15 cellular contexts compared by ENCODE assay signal in genomic region chr14:72883963-72884362, GRCh38. TPM values are rescaled to one million over a fixed set of nuclear protein-coding genes. Genes with fewer than 3 reads are reported as not detected.
A peak's percentile ranks its signal among the peaks of the same experiment; 100 is the strongest.
DNase-seq lines count a peak whose midpoint lies in the region; ATAC-seq lines count a peak whose summit lies in the region.
"Had no signal": no experiment of that assay in that cellular context is flagged by ENCODE, and none has a peak within 500 bp of the region (broad histone marks: within the 10 kb centered on the region; RNA-seq: fewer than 3 reads in every experiment).

No MANE protein-coding gene starts in this region.

- CTCF ChIA-PET in activated naive CD4-positive, alpha-beta T cell treated with anti-CD3 and anti-CD28 coated beads, Interleukin-2, amount 10 ng/mL, durations not matched to agents 7 days and 5 days (lab: Charles Lee): no interaction called here

- no peak overlapping the region for H3K27ac Mint-ChIP-seq in activated naive CD4-positive, alpha-beta T cell treated with anti-CD3 and anti-CD28 coated beads, Interleukin-2, amount 10 ng/mL, durations not matched to agents 7 days and 5 days
- H3K27ac Mint-ChIP-seq in stimulated activated naive B cell treated with anti-CD40 and anti-IgM and Interleukin-4, amounts not matched to agents 10 μg/mL and 1 μg/mL and 100 μg/mL, for 72 hours: no peak overlapping the region

- WGBS in aorta, 2 donors: 80 to 89% methylated on average over 4 of the region's 4 CpGs

- intact Hi-C loops in aorta (cut with DNase I): no loop called here

- ATAC-seq in stimulated activated naive B cell treated with anti-CD40 and anti-IgM and Interleukin-4, amounts not matched to agents 10 μg/mL and 1 μg/mL and 100 μg/mL, for 72 hours (replicated peaks): peak; percentile 79 to 83
- no peak for ATAC-seq in aorta (ENCODE audit: low FRiP score)

- H3K4me3 Mint-ChIP-seq in activated naive CD4-positive, alpha-beta T cell treated with anti-CD3 and anti-CD28 coated beads, Interleukin-2, amount 10 ng/mL, durations not matched to agents 7 days and 5 days: no peak overlapping the region
- no peak overlapping the region for H3K4me3 Mint-ChIP-seq in stimulated activated naive B cell treated with anti-CD40 and anti-IgM and Interleukin-4, amounts not matched to agents 10 μg/mL and 1 μg/mL and 100 μg/mL, for 72 hours

- peaks cover 62% of the 10 kb centered on the region for H3K27me3 Mint-ChIP-seq in activated naive CD4-positive, alpha-beta T cell treated with anti-CD3 and anti-CD28 coated beads, Interleukin-2, amount 10 ng/mL, durations not matched to agents 7 days and 5 days
- no peaks in the 10 kb centered on the region for H3K27me3 Mint-ChIP-seq in stimulated activated naive B cell treated with anti-CD40 and anti-IgM and Interleukin-4, amounts not matched to agents 10 μg/mL and 1 μg/mL and 100 μg/mL, for 72 hours

- H3K4me1 Mint-ChIP-seq in activated naive CD4-positive, alpha-beta T cell treated with anti-CD3 and anti-CD28 coated beads, Interleukin-2, amount 10 ng/mL, durations not matched to agents 7 days and 5 days: peaks cover 39% of the 10 kb centered on the region
- peaks cover 26 to 37% of the 10 kb centered on the region in 2 donors for H3K4me1 Mint-ChIP-seq in stimulated activated naive B cell treated with anti-CD40 and anti-IgM and Interleukin-4, amounts not matched to agents 10 μg/mL and 1 μg/mL and 100 μg/mL, for 72 hours

- H3K4me1 ChIP-seq in SJSA1 (replicated peaks) (peaks cover 17% of the 10 kb centered on the region), aorta (ENCODE audit: control insufficient read depth in 1 of 2, insufficient read depth in 2 of 2, low read length in 2 of 2) (no peaks in the 10 kb centered on the region)

- H3K27me3 ChIP-seq in SJSA1 (replicated peaks) (no peaks in the 10 kb centered on the region), aorta (ENCODE audit: control insufficient read depth in 1 of 2, insufficient read depth in 2 of 2, low read length in 1 of 2) (no peaks in the 10 kb centered on the region)

- peaks cover 24% of the 10 kb centered on the region for H3K36me3 Mint-ChIP-seq in activated naive CD4-positive, alpha-beta T cell treated with anti-CD3 and anti-CD28 coated beads, Interleukin-2, amount 10 ng/mL, durations not matched to agents 7 days and 5 days
- H3K36me3 Mint-ChIP-seq in stimulated activated naive B cell treated with anti-CD40 and anti-IgM and Interleukin-4, amounts not matched to agents 10 μg/mL and 1 μg/mL and 100 μg/mL, for 72 hours: peaks cover 3 to 10% of the 10 kb centered on the region in 2 donors

- DNase-seq in activated naive CD4-positive, alpha-beta T cell treated with anti-CD3 and anti-CD28 coated beads, Interleukin-2, amount 10 ng/mL, durations not matched to agents 7 days and 5 days: peak; percentile 37
- no peak for DNase-seq in activated naive CD4-positive, alpha-beta T cell treated with Interleukin-2 at 50 U/mL for 16 hours
- DNase-seq in SJSA1 (ENCODE audit: low read depth in 1 of 2, low spot score in 2 of 2) (peak; percentile 49 to 53), dermis microvascular lymphatic vessel endothelial cell (ENCODE audit: low read depth in 2 of 2) (peak; percentile 52 to 95), GF-D8 (lab: John Stamatoyannopoulos, UW) (no peak), aorta (no peak), SW480 (ENCODE audit: low spot score) (no peak)
- DNase-seq in stimulated activated naive B cell treated with anti-CD40 and anti-IgM and Interleukin-4, amounts not matched to agents 10 μg/mL and 1 μg/mL and 100 μg/mL, for 72 hours: no peak
- DNase-seq: DND-41; islet precursor cell; KBM-7; NCI-H524; SHP77 treated with DMSO at 0.1 percent for 48 hours; stimulated activated CD4-positive, alpha-beta T cell treated with anti-CD3 and anti-CD28 coated beads, Interleukin-15, amount 100 ng/mL, for 24 hours; stimulated activated naive CD4-positive, alpha-beta T cell treated with Interleukin-2 at 50 U/mL for 16 hours had no signal

- no peaks in the 10 kb centered on the region for H3K36me3 ChIP-seq in SJSA1
- no peaks in the 10 kb centered on the region for H3K36me3 ChIP-seq in aorta (ENCODE audit: control insufficient read depth in 1 of 2, insufficient read depth in 2 of 2, low read length in 1 of 2)

- peak overlapping the region; percentile 45; the same call in 1 of the 2 replicates for H3K27ac ChIP-seq in SJSA1
- no peak overlapping the region for H3K27ac ChIP-seq in aorta (ENCODE audit: low read depth in 1 of 2, low read length in 2 of 2)

- H3K4me3 ChIP-seq in SJSA1 (no peak overlapping the region), aorta (ENCODE audit: low read length in 2 of 2) (no peak overlapping the region)

- H3K9me3 Mint-ChIP-seq in activated naive CD4-positive, alpha-beta T cell treated with anti-CD3 and anti-CD28 coated beads, Interleukin-2, amount 10 ng/mL, durations not matched to agents 7 days and 5 days: peaks cover 2% of the 10 kb centered on the region
- H3K9me3 Mint-ChIP-seq in stimulated activated naive B cell treated with anti-CD40 and anti-IgM and Interleukin-4, amounts not matched to agents 10 μg/mL and 1 μg/mL and 100 μg/mL, for 72 hours: peaks cover 2 to 4% of the 10 kb centered on the region in 2 donors

- H3K9me3 ChIP-seq in SJSA1 (replicated peaks) (no peaks in the 10 kb centered on the region), aorta (ENCODE audit: control insufficient read depth, low read length) (no peaks in the 10 kb centered on the region)

RNA-seq across cellular contexts. Expression of gene DPF3, which starts 9.9 kb away (rescaled TPM):
- total RNA-seq in SJSA1 (2014; rRNA removed; shearing (Covaris generic)): 0.53 and 2.1 TPM in 2 replicates
- total RNA-seq in dermis microvascular lymphatic vessel endothelial cell (0.38 and 0.90 TPM in 2 replicates), aorta (1 to 10 TPM in 1 of 2 donors, under 1 TPM in 1; 0.65 to 2.2 TPM)
- under 1 TPM; 0.15 to 0.75 TPM for polyA plus RNA-seq in aorta

RNA-seq across cellular contexts. Expression of gene DCAF4, which starts 42.3 kb away (rescaled TPM):
- total RNA-seq in SJSA1 (2014; rRNA removed; shearing (Covaris generic)): 14.4 and 24.2 TPM in 2 replicates
- total RNA-seq in dermis microvascular lymphatic vessel endothelial cell: 5.1 and 6.2 TPM in 2 replicates
- total RNA-seq in aorta: 10 to 100 TPM; 11.3 to 15.7 TPM
- polyA plus RNA-seq in aorta: 1 to 10 TPM; 4.6 to 7.4 TPM

Comparison
In these comparisons a context has a peak if more than half of its experiments do, and no peak if none do; other contexts are left out.
1. DNase-seq: peak in activated naive CD4-positive, alpha-beta T cell treated with anti-CD3 and anti-CD28 coated beads, Interleukin-2, amount 10 ng/mL, durations not matched to agents 7 days and 5 days (single experiment), SJSA1 (2 of 2) and dermis microvascular lymphatic vessel endothelial cell (2 of 2); none in activated naive CD4-positive, alpha-beta T cell treated with Interleukin-2 at 50 U/mL for 16 hours (single experiment), stimulated activated naive B cell treated with anti-CD40 and anti-IgM and Interleukin-4, amounts not matched to agents 10 μg/mL and 1 μg/mL and 100 μg/mL, for 72 hours (single experiment), GF-D8 (single experiment), aorta (0 of 2) and SW480 (single experiment).